ENCODE assay signal across 32 cellular contexts in genomic region chr3:61087465-61087864, GRCh38.
"Had no signal": no experiment of that assay in that cellular context is flagged by ENCODE, and none has a peak within 500 bp of the region (broad histone marks: within the 10 kb centered on the region; RNA-seq: fewer than 3 reads in every experiment).

No MANE protein-coding gene starts in this region.

- H3K27ac ChIP-seq: ascending aorta, cardiac muscle cell, VCaP had no signal

- DNase-seq: activated B cell treated with CpG ODN at 0.5 μM for 24 hours; activated CD4-positive, alpha-beta memory T cell treated with anti-CD3 and anti-CD28 coated beads for 36 hours; activated CD4-positive, alpha-beta T cell treated with anti-CD3 and anti-CD28 coated beads for 4 hours; activated CD4-positive, alpha-beta T cell treated with anti-CD3 and anti-CD28 coated beads, Interleukin-2, amount 10 ng/mL, durations not matched to agents 24 days and 14 days; activated CD4-positive, alpha-beta T cell treated with anti-CD3 and anti-CD28 coated beads, Interleukin-2, amount 50 U/mL, for 1 hour; activated CD4-positive, alpha-beta T cell treated with anti-CD3 and anti-CD28 coated beads, Interleukin-2, amount 50 U/mL, for 4 hours; activated CD4-positive, CD25-positive, alpha-beta regulatory T cell treated with anti-CD3 and anti-CD28 coated beads, Interleukin-2, amount 50 U/mL, for 72 hours; activated CD8-positive, alpha-beta memory T cell treated with anti-CD3 and anti-CD28 coated beads, Interleukin-2, amount 50 U/mL, for 4 hours; activated CD8-positive, alpha-beta T cell treated with anti-CD3 and anti-CD28 coated beads for 36 hours; activated effector memory CD4-positive, alpha-beta T cell treated with anti-CD3 and anti-CD28 coated beads, Interleukin-2, amount 50 U/mL, for 16 hours; activated gamma-delta T cell treated with Interleukin-2 at 50 U/mL for 16 hours; activated naive CD4-positive, alpha-beta T cell; activated naive CD4-positive, alpha-beta T cell treated with anti-CD3 and anti-CD28 coated beads, Interleukin-2, amount 10 ng/mL, durations not matched to agents 7 days and 5 days; activated naive CD8-positive, alpha-beta T cell treated with anti-CD3 and anti-CD28 coated beads, Interleukin-2, amount 10 ng/mL, durations not matched to agents 7 days and 5 days; activated naive CD8-positive, alpha-beta T cell treated with anti-CD3 and anti-CD28 coated beads, Interleukin-2, amount 50 U/mL, for 24 hours; activated T-cell treated with anti-CD3 and anti-CD28 coated beads for 4 hours; activated T-cell treated with anti-CD3 and anti-CD28 coated beads, Interleukin-2, amount 50 U/mL, for 1 hour; activated T-cell treated with anti-CD3 and anti-CD28 coated beads, Interleukin-2, amount 50 U/mL, for 4 hours; activated T-cell treated with anti-CD3 and anti-CD28 coated beads, Interleukin-2, amount 50 U/mL, for 72 hours; amygdala; anterior cingulate cortex; caudate nucleus; cerebellar nuclear complex; T-helper 1 cell; T-helper 2 cell; T-helper 9 cell had no signal

- H3K36me3 ChIP-seq: ascending aorta, cardiac muscle cell had no signal

- H3K4me1 ChIP-seq: ascending aorta had no signal

- ATAC-seq: activated CD8-positive, alpha-beta T cell treated with anti-CD3 and anti-CD28 coated beads for 36 hours; activated naive CD8-positive, alpha-beta T cell treated with anti-CD3 and anti-CD28 coated beads, Interleukin-2, amount 50 U/mL, for 24 hours; activated T-cell treated with anti-CD3 and anti-CD28 coated beads, Interleukin-2, amount 50 U/mL, for 4 hours; activated T-cell treated with anti-CD3 and anti-CD28 coated beads, Interleukin-2, amount 50 U/mL, for 72 hours; activated T-helper 17 cell treated with anti-CD3 and anti-CD28 coated beads, Interleukin-2, amount 50 U/mL, for 72 hours had no signal

- H3K27me3 ChIP-seq: ascending aorta, cardiac muscle cell had no signal

- H3K9me3 ChIP-seq: ascending aorta had no signal

- FAIRE-seq: bronchial epithelial cell, TTC549 had no signal

- H3K4me3 ChIP-seq: ascending aorta, cardiac muscle cell had no signal
